Comparison of ENCODE assay signal across 8 cellular contexts in genomic region chr17:29293890-29294579, GRCh38. TPM values are rescaled to one million over a fixed set of nuclear protein-coding genes. Genes with fewer than 3 reads are reported as not detected.
DNase-seq lines count a peak whose midpoint lies in the region; ATAC-seq and TF ChIP-seq lines count a peak whose summit lies in the region.

NUFIP2 (minus strand) TSS chr17:29294148; CDS start chr17:29294059, 89 bp downstream.

- peaks cover 23% of the 10 kb centered on the region for H3K4me1 Mint-ChIP-seq in dendritic cell treated with granulocyte-macrophage colony-stimulating factor and Interleukin-4, amounts not matched to agents 40 ng/mL and 50 ng/mL, for 4 days (ENCODE audit: low read depth)

- no peaks in the 10 kb centered on the region for H3K27me3 Mint-ChIP-seq in dendritic cell treated with granulocyte-macrophage colony-stimulating factor and Interleukin-4, amounts not matched to agents 40 ng/mL and 50 ng/mL, for 4 days

- peak; percentile 99 for DNase-seq in NCI-H774 (lab: John Stamatoyannopoulos, UW)
- DNase-seq in activated CD4-positive, alpha-beta T cell treated with anti-CD3 and anti-CD28 coated beads, Interleukin-2, amount 50 U/mL, for 4 hours, result peak; percentile 98
- DNase-seq in left lobe of liver (ENCODE audit: low spot score), result peak; percentile 99
- peak; percentile 96 for DNase-seq in stimulated activated CD4-positive, alpha-beta T cell treated with anti-CD3 and anti-CD28 coated beads, Interleukin-2, amount 100 ng/mL, for 4 hours (ENCODE audit: low read depth)

- H3K36me3 Mint-ChIP-seq in dendritic cell treated with granulocyte-macrophage colony-stimulating factor and Interleukin-4, amounts not matched to agents 40 ng/mL and 50 ng/mL, for 4 days (ENCODE audit: low read depth), result peaks cover 42% of the 10 kb centered on the region

- H3K27ac Mint-ChIP-seq in dendritic cell treated with granulocyte-macrophage colony-stimulating factor and Interleukin-4, amounts not matched to agents 40 ng/mL and 50 ng/mL, for 4 days, result peak within 1 kb of the TSS; percentile 98

- peak within 1 kb of the TSS; percentile 98 for H3K27ac ChIP-seq in C4-2B

- H3K4me3 Mint-ChIP-seq in dendritic cell treated with granulocyte-macrophage colony-stimulating factor and Interleukin-4, amounts not matched to agents 40 ng/mL and 50 ng/mL, for 4 days, result peak within 1 kb of the TSS; percentile 98

- no peak for TF ChIP-seq CTCF in C4-2B (conservative IDR thresholded peaks at IDR 0.05)

- peak; percentile 81 for ATAC-seq in GM19395 (IDR thresholded peaks at IDR 0.05; ENCODE audit: unreplicated experiment)
- ATAC-seq in HG03565 (IDR thresholded peaks at IDR 0.05; ENCODE audit: unreplicated experiment), result peak; percentile 78
- peak; percentile 90 for ATAC-seq in left lobe of liver

- intact Hi-C loops in dendritic cell treated with granulocyte-macrophage colony-stimulating factor and Interleukin-4, amounts not matched to agents 40 ng/mL and 50 ng/mL, for 4 days (cut with micrococcal nuclease), result loop anchor here (1.0 to 10.0 kb wide), 4 partner anchors 82 to 342 kb away; partner anchors contain the start of genes PHF12 and TAOK1

- no peaks in the 10 kb centered on the region for H3K9me3 Mint-ChIP-seq in dendritic cell treated with granulocyte-macrophage colony-stimulating factor and Interleukin-4, amounts not matched to agents 40 ng/mL and 50 ng/mL, for 4 days

RNA-seq across cellular contexts. Expression of gene NUFIP2, which starts in this region (rescaled TPM):
- total RNA-seq in left lobe of liver, result 16.4 TPM

Comparison
In these comparisons a context has a peak if more than half of its experiments do, and no peak if none do; other contexts are left out.
1. Peak in every context shown above with its lines: DNase-seq, ATAC-seq and H3K27ac ChIP-seq.